In genomic region chr1:64136749-64137568, GRCh38 we compare ENCODE assay signal across 8 cellular contexts.
DNase-seq lines count a peak whose midpoint lies in the region; ATAC-seq and TF ChIP-seq lines count a peak whose summit lies in the region.

No MANE protein-coding gene starts in this region.

- CTCF ChIA-PET in activated CD4-positive, alpha-beta memory T cell treated with anti-CD3 and anti-CD28 coated beads, Interleukin-2, amount 10 ng/mL, durations not matched to agents 7 days and 5 days (lab: Charles Lee) = interaction anchor here (0.6 to 4.4 kb wide), 21 partner anchors 13 to 562 kb away, joined by 3 to 24 read pairs (median 4); no protein-coding TSS in a partner anchor

- TF ChIP-seq CTCF in AG09319 (IDR thresholded peaks at IDR 0.05; ENCODE audit: low read depth, low read length) (peak; percentile 92), mesothelial cell of epicardium (IDR thresholded peaks at IDR 0.05; ENCODE audit: unreplicated experiment) (peak; percentile 78)

- H3K4me1 Mint-ChIP-seq in activated CD4-positive, alpha-beta memory T cell treated with anti-CD3 and anti-CD28 coated beads, Interleukin-2, amount 10 ng/mL, durations not matched to agents 7 days and 5 days = no peaks in the 10 kb centered on the region
- no peaks in the 10 kb centered on the region for H3K4me1 Mint-ChIP-seq in effector memory CD8-positive, alpha-beta T cell (ENCODE audit: low read depth in 2 of 2)
- peaks cover 51% of the 10 kb centered on the region for H3K4me1 Mint-ChIP-seq in mesothelial cell of epicardium

- H3K9me3 Mint-ChIP-seq in activated CD4-positive, alpha-beta memory T cell treated with anti-CD3 and anti-CD28 coated beads, Interleukin-2, amount 10 ng/mL, durations not matched to agents 7 days and 5 days = no peaks in the 10 kb centered on the region
- no peaks in the 10 kb centered on the region for H3K9me3 Mint-ChIP-seq in effector memory CD8-positive, alpha-beta T cell
- H3K9me3 Mint-ChIP-seq in mesothelial cell of epicardium = peaks cover 11% of the 10 kb centered on the region

- DNase-seq in AG09319 (ENCODE audit: extremely low read depth, low read depth) = peak; percentile 77
- DNase-seq in NCI-H69 (lab: John Stamatoyannopoulos, UW) = peak; percentile 74
- DNase-seq in activated CD4-positive, alpha-beta memory T cell treated with anti-CD3 and anti-CD28 coated beads, Interleukin-2, amount 10 ng/mL, durations not matched to agents 7 days and 5 days = peak; percentile 69
- DNase-seq in effector memory CD8-positive, alpha-beta T cell = peak; percentile 21 to 41 (median 30)
- peak; percentile 25 to 79 for DNase-seq in mesothelial cell of epicardium (ENCODE audit: low spot score in 2 of 2, unreplicated experiment in 2 of 2)
- DNase-seq in stimulated activated CD8-positive, alpha-beta memory T cell treated with anti-CD3 and anti-CD28 coated beads, Interleukin-2, amount 100 ng/mL, for 48 hours (ENCODE audit: low read depth in 2 of 2) = peak; percentile 39 to 50

- ATAC-seq in GM18867 (IDR thresholded peaks at IDR 0.05; ENCODE audit: unreplicated experiment) (peak; percentile 64), HG03457 (IDR thresholded peaks at IDR 0.05; ENCODE audit: unreplicated experiment) (peak; percentile 53)
- no peak for ATAC-seq in effector memory CD8-positive, alpha-beta T cell (replicated peaks)

- H3K4me3 Mint-ChIP-seq in activated CD4-positive, alpha-beta memory T cell treated with anti-CD3 and anti-CD28 coated beads, Interleukin-2, amount 10 ng/mL, durations not matched to agents 7 days and 5 days = no peak overlapping the region
- no peak overlapping the region for H3K4me3 Mint-ChIP-seq in effector memory CD8-positive, alpha-beta T cell
- H3K4me3 Mint-ChIP-seq in mesothelial cell of epicardium = no peak overlapping the region

- no peaks in the 10 kb centered on the region for H3K36me3 Mint-ChIP-seq in activated CD4-positive, alpha-beta memory T cell treated with anti-CD3 and anti-CD28 coated beads, Interleukin-2, amount 10 ng/mL, durations not matched to agents 7 days and 5 days (ENCODE audit: low read depth)
- H3K36me3 Mint-ChIP-seq in effector memory CD8-positive, alpha-beta T cell (ENCODE audit: insufficient read depth) = no peaks in the 10 kb centered on the region
- peaks cover 42% of the 10 kb centered on the region for H3K36me3 Mint-ChIP-seq in mesothelial cell of epicardium

- peaks cover 4% of the 10 kb centered on the region for H3K27me3 Mint-ChIP-seq in activated CD4-positive, alpha-beta memory T cell treated with anti-CD3 and anti-CD28 coated beads, Interleukin-2, amount 10 ng/mL, durations not matched to agents 7 days and 5 days
- peaks cover 4 to 29% of the 10 kb centered on the region in 2 donors for H3K27me3 Mint-ChIP-seq in effector memory CD8-positive, alpha-beta T cell
- peaks cover 1% of the 10 kb centered on the region for H3K27me3 Mint-ChIP-seq in mesothelial cell of epicardium (ENCODE audit: low read depth)

- POLR2A ChIA-PET in activated CD4-positive, alpha-beta memory T cell treated with anti-CD3 and anti-CD28 coated beads, Interleukin-2, amount 10 ng/mL, durations not matched to agents 7 days and 5 days (lab: Charles Lee) = interaction anchor here (1.7 kb wide), 1 partner anchor 14 kb away, joined by 4 read pairs; no protein-coding TSS in a partner anchor

- no peak overlapping the region for H3K27ac Mint-ChIP-seq in activated CD4-positive, alpha-beta memory T cell treated with anti-CD3 and anti-CD28 coated beads, Interleukin-2, amount 10 ng/mL, durations not matched to agents 7 days and 5 days
- no peak overlapping the region for H3K27ac Mint-ChIP-seq in effector memory CD8-positive, alpha-beta T cell
- H3K27ac Mint-ChIP-seq in mesothelial cell of epicardium = peak overlapping the region; percentile 83
